In genomic region chr13:110017379-110017778, GRCh38 we compare ENCODE assay signal across 10 cellular contexts.
DNase-seq lines count a peak whose midpoint lies in the region; ATAC-seq and TF ChIP-seq lines count a peak whose summit lies in the region.
"Had no signal": no experiment of that assay in that cellular context is flagged by ENCODE, and none has a peak within 500 bp of the region (broad histone marks: within the 10 kb centered on the region; RNA-seq: fewer than 3 reads in every experiment).

No MANE protein-coding gene starts in this region.

- H3K9ac ChIP-seq in mesendoderm (ENCODE audit: low read length), result no peak overlapping the region

- H3K4me1 ChIP-seq in mesendoderm (ENCODE audit: control insufficient read depth, low read depth, low read length), result peaks cover 2% of the 10 kb centered on the region
- no peaks in the 10 kb centered on the region for H3K4me1 ChIP-seq in prostate gland (replicated peaks)

- ATAC-seq in HG03520 (IDR thresholded peaks at IDR 0.05; ENCODE audit: unreplicated experiment) (no peak), HG03139 (IDR thresholded peaks at IDR 0.05; ENCODE audit: unreplicated experiment) (no peak), GM21619 (IDR thresholded peaks at IDR 0.05; ENCODE audit: unreplicated experiment) (no peak)

- H3K27me3 ChIP-seq in BJ (ENCODE audit: control insufficient read depth, insufficient read depth, low read length), result no peaks in the 10 kb centered on the region
- no peaks in the 10 kb centered on the region for H3K27me3 ChIP-seq in mesendoderm (ENCODE audit: insufficient read depth, low read length, poor library complexity)
- H3K27me3 ChIP-seq in prostate gland (replicated peaks; ENCODE audit: insufficient read depth), result no peaks in the 10 kb centered on the region

- H3K4me3 ChIP-seq in BJ (ENCODE audit: low read depth, low read length) (no peak overlapping the region), mesendoderm (ENCODE audit: low read length) (no peak overlapping the region), prostate gland (no peak overlapping the region)

- no peak overlapping the region for H4K5ac ChIP-seq in mesendoderm (ENCODE audit: low read length)

- H3K36me3 ChIP-seq in BJ (ENCODE audit: control insufficient read depth, insufficient read depth, low read length), result no peaks in the 10 kb centered on the region
- H3K36me3 ChIP-seq in mesendoderm (ENCODE audit: control insufficient read depth, insufficient read depth, low read length), result no peaks in the 10 kb centered on the region
- H3K36me3 ChIP-seq in prostate gland, result no peaks in the 10 kb centered on the region

- no peaks in the 10 kb centered on the region for H3K79me2 ChIP-seq in mesendoderm (ENCODE audit: control insufficient read depth, insufficient read depth, low read length)

- no peak overlapping the region for H2BK5ac ChIP-seq in mesendoderm (ENCODE audit: low read length)

- intact Hi-C loops in prostate gland (cut with DNase I), result no loop called here

- DNase-seq in BJ (ENCODE audit: low read depth) (peak; percentile 80), NCI-H226 (peak; percentile 96), dedifferentiated amniotic fluid mesenchymal stem cell (ENCODE audit: extremely low spot score) (peak; percentile 71), mesendoderm (peak; percentile 96), prostate gland (ENCODE audit: low spot score) (no peak)
- DNase-seq: Kasumi-1, naive B cell had no signal

- H4K8ac ChIP-seq in mesendoderm (ENCODE audit: low read depth, low read length), result no peak overlapping the region

- no peak overlapping the region for H2BK15ac ChIP-seq in mesendoderm (replicated peaks; ENCODE audit: low read depth)

- no CpG with 5 or more reads among the region's 7 CpGs for WGBS in mesendoderm (ENCODE audit: extremely low coverage, insufficient coverage, low lambda C conversion rate)
- WGBS in prostate gland, result 47% methylated on average over 7 of the region's 7 CpGs

- POLR2A ChIA-PET in BJ (lab: Charles Lee), result no interaction called here

- H3K56ac ChIP-seq in mesendoderm (ENCODE audit: low read length), result no peak overlapping the region

- H3K4ac ChIP-seq in mesendoderm (ENCODE audit: low read depth, low read length), result no peak overlapping the region

- no peak for TF ChIP-seq CTCF in BJ (IDR thresholded peaks at IDR 0.05; ENCODE audit: insufficient read depth, low read depth, low read length)
- no peak for TF ChIP-seq CTCF in prostate gland (IDR thresholded peaks at IDR 0.05)

- H2BK120ac ChIP-seq in mesendoderm (ENCODE audit: low read depth, low read length), result no peak overlapping the region

- no peak overlapping the region for H3K23ac ChIP-seq in mesendoderm (ENCODE audit: low read length)

- H3K4me2 ChIP-seq in mesendoderm (ENCODE audit: low read length), result no peak overlapping the region

- no peak overlapping the region for H3K27ac ChIP-seq in mesendoderm (ENCODE audit: low read depth, low read length)
- no peak overlapping the region for H3K27ac ChIP-seq in prostate gland

- no peak for TF ChIP-seq POLR2A in prostate gland (IDR thresholded peaks at IDR 0.05)

- H3K18ac ChIP-seq in mesendoderm (ENCODE audit: low read length), result no peak overlapping the region

- CTCF ChIA-PET in BJ (lab: Yijun Ruan, JAX), result interaction anchor here (0.7 to 2.2 kb wide), 2 partner anchors 28 to 74 kb away, joined by 3 to 5 read pairs; no protein-coding TSS in a partner anchor

- H2AK5ac ChIP-seq in mesendoderm (ENCODE audit: low read length), result no peak overlapping the region

- no peaks in the 10 kb centered on the region for H3K9me3 ChIP-seq in prostate gland

- no peaks in the 10 kb centered on the region for H3K79me1 ChIP-seq in mesendoderm (ENCODE audit: low read length)
